ENCODE assay signal across 8 cellular contexts in genomic region chr3:51537631-51538030, GRCh38. TPM values are rescaled to one million over a fixed set of nuclear protein-coding genes. Genes with fewer than 3 reads are reported as not detected.
A peak's percentile ranks its signal among the peaks of the same experiment; 100 is the strongest.
DNase-seq lines count a peak whose midpoint lies in the region; ATAC-seq and TF ChIP-seq lines count a peak whose summit lies in the region.
"Not testable (repeated sequence)": the region's sequence is repeated elsewhere in the genome, so short reads cannot be mapped to it uniquely, and the experiment has no call there.

No MANE protein-coding gene starts in this region.

- POLR2A ChIA-PET in CD4-positive, alpha-beta T cell (lab: Charles Lee): interaction anchor here (0.6 to 1.5 kb wide), 3 partner anchors 8 to 134 kb away, joined by 3 to 10 read pairs (median 3); partner anchors contain the start of genes DCAF1 and TEX264
- POLR2A ChIA-PET in activated CD4-positive, alpha-beta T cell treated with anti-CD3 and anti-CD28 coated beads for 36 hours (lab: Charles Lee): not testable (repeated sequence)

- H3K9me3 ChIP-seq in CD4-positive, alpha-beta T cell (ENCODE audit: control insufficient read depth, low read length); Karpas-422 (ENCODE audit: low read length); body of pancreas; esophagus squamous epithelium; right lobe of liver; parathyroid adenoma (ENCODE audit: control insufficient read depth, low read length); tibial nerve: not testable (repeated sequence)

- TF ChIP-seq EP300 in tibial nerve (IDR thresholded peaks at IDR 0.05): not testable (repeated sequence)

- peak overlapping the region; percentile 85 for H2AFZ ChIP-seq in Karpas-422 (ENCODE audit: low read length)
- peak overlapping the region; percentile 96 for H2AFZ ChIP-seq in parathyroid adenoma

- H3K27ac ChIP-seq in CD4-positive, alpha-beta T cell (ENCODE audit: low read depth, low read length); Karpas-422 (ENCODE audit: low read length): not testable (repeated sequence)
- H3K27ac ChIP-seq in body of pancreas: peak overlapping the region in 2 of 4 donors; percentile 89 to 92
- H3K27ac ChIP-seq in esophagus squamous epithelium: peak overlapping the region in 3 of 4 donors; percentile 86 to 92 (median 89)
- peak overlapping the region in 1 of 3 donors; percentile 86 for H3K27ac ChIP-seq in right lobe of liver
- H3K27ac ChIP-seq in parathyroid adenoma: peak overlapping the region; percentile 50
- peak overlapping the region; percentile 61 to 95 (median 91) for H3K27ac ChIP-seq in tibial nerve

- H3K36me3 ChIP-seq in Karpas-422 (ENCODE audit: insufficient read depth, low read length); body of pancreas (replicated peaks in 1 of 2; ENCODE audit: insufficient read depth in 1 of 2, low read depth in 2 of 2); right lobe of liver; parathyroid adenoma (ENCODE audit: control insufficient read depth, insufficient read depth, low read length); tibial nerve: not testable (repeated sequence)
- H3K36me3 ChIP-seq in esophagus squamous epithelium: peaks cover 0 to 14% (median 0%) of the 10 kb centered on the region in 3 donors

- H3K9me2 ChIP-seq in Karpas-422 (replicated peaks; ENCODE audit: insufficient read depth, low read length): not testable (repeated sequence)

- H3K79me2 ChIP-seq in Karpas-422 (ENCODE audit: low read length) (peaks cover 46% of the 10 kb centered on the region), parathyroid adenoma (peaks cover 17% of the 10 kb centered on the region)

- not testable (repeated sequence) for H3K9me3 Mint-ChIP-seq in CD4-positive, alpha-beta T cell; activated CD4-positive, alpha-beta T cell treated with anti-CD3 and anti-CD28 coated beads for 36 hours (ENCODE audit: low read depth)

- WGBS in body of pancreas, 2 donors: 78 to 84% methylated on average over 16 of the region's 16 CpGs
- 79 to 81% methylated on average over 16 of the region's 16 CpGs for WGBS in esophagus squamous epithelium, 2 donors
- WGBS in right lobe of liver (ENCODE audit: insufficient coverage, low coverage, low lambda C conversion rate, missing lambda C conversion rate): 87% methylated on average over 13 of the region's 16 CpGs
- 80 to 82% methylated on average over 16 of the region's 16 CpGs for WGBS in tibial nerve, 2 donors

- ATAC-seq in CD4-positive, alpha-beta T cell (ENCODE audit: poor library complexity); activated CD4-positive, alpha-beta T cell treated with anti-CD3 and anti-CD28 coated beads for 36 hours; body of pancreas; right lobe of liver: not testable (repeated sequence)

- not testable (repeated sequence) for H3K27me3 Mint-ChIP-seq in CD4-positive, alpha-beta T cell; activated CD4-positive, alpha-beta T cell treated with anti-CD3 and anti-CD28 coated beads for 36 hours

- peak overlapping the region; percentile 95 for H3K9ac ChIP-seq in Karpas-422 (ENCODE audit: low read length)
- H3K9ac ChIP-seq in parathyroid adenoma: not testable (repeated sequence)

- H3K4me3 Mint-ChIP-seq in CD4-positive, alpha-beta T cell: peak overlapping the region; percentile 98
- peak overlapping the region; percentile 78 for H3K4me3 Mint-ChIP-seq in activated CD4-positive, alpha-beta T cell treated with anti-CD3 and anti-CD28 coated beads for 36 hours

- peaks cover 32% of the 10 kb centered on the region for H3K4me1 ChIP-seq in Karpas-422 (ENCODE audit: low read length)
- peaks cover 20% of the 10 kb centered on the region for H3K4me1 ChIP-seq in body of pancreas
- peaks cover 9 to 36% (median 16%) of the 10 kb centered on the region in 3 donors for H3K4me1 ChIP-seq in esophagus squamous epithelium
- H3K4me1 ChIP-seq in right lobe of liver: peaks cover 0 to 21% (median 0%) of the 10 kb centered on the region in 4 donors
- H3K4me1 ChIP-seq in parathyroid adenoma: not testable (repeated sequence)
- H3K4me1 ChIP-seq in tibial nerve: peaks cover 0 to 31% (median 14%) of the 10 kb centered on the region in 4 donors

- H3K4me3 ChIP-seq in Karpas-422 (ENCODE audit: low read length) (peak overlapping the region; percentile 94), body of pancreas (peak overlapping the region; percentile 28 to 47), esophagus squamous epithelium (peak overlapping the region; percentile 57 to 96 (median 86)), right lobe of liver (peak overlapping the region; percentile 95 to 97 (median 97)), parathyroid adenoma (ENCODE audit: low read depth, low read length) (peak overlapping the region; percentile 78), tibial nerve (peak overlapping the region; percentile 80 to 92 (median 82))

- H4K20me1 ChIP-seq in Karpas-422 (ENCODE audit: insufficient read depth, low read depth, low read length): not testable (repeated sequence)

- H3K4me1 Mint-ChIP-seq in CD4-positive, alpha-beta T cell (ENCODE audit: low read depth): peaks cover 42% of the 10 kb centered on the region
- peaks cover 30% of the 10 kb centered on the region for H3K4me1 Mint-ChIP-seq in activated CD4-positive, alpha-beta T cell treated with anti-CD3 and anti-CD28 coated beads for 36 hours

- TF ChIP-seq CTCF in CD4-positive, alpha-beta T cell (IDR thresholded peaks at IDR 0.05); body of pancreas (IDR thresholded peaks at IDR 0.05); esophagus squamous epithelium (IDR thresholded peaks at IDR 0.05); right lobe of liver (IDR thresholded peaks at IDR 0.05); parathyroid adenoma (IDR thresholded peaks at IDR 0.05); tibial nerve (IDR thresholded peaks at IDR 0.05): not testable (repeated sequence)

- TF ChIP-seq POLR2A in body of pancreas (IDR thresholded peaks at IDR 0.05); esophagus squamous epithelium (IDR thresholded peaks at IDR 0.05); right lobe of liver (IDR thresholded peaks at IDR 0.05); tibial nerve (IDR thresholded peaks at IDR 0.05): not testable (repeated sequence)

- H3K27me3 ChIP-seq in CD4-positive, alpha-beta T cell (ENCODE audit: control insufficient read depth, insufficient read depth, low read length); Karpas-422 (ENCODE audit: low read length); body of pancreas; esophagus squamous epithelium; right lobe of liver; parathyroid adenoma (ENCODE audit: control insufficient read depth, insufficient read depth, low read length); tibial nerve: not testable (repeated sequence)

- H3K4me2 ChIP-seq in Karpas-422 (ENCODE audit: low read depth, low read length, poor library complexity, severe bottlenecking) (peak overlapping the region; percentile 92), parathyroid adenoma (ENCODE audit: low read length) (peak overlapping the region; percentile 66)

- CTCF ChIA-PET in CD4-positive, alpha-beta T cell (lab: Charles Lee): interaction anchor here (0.9 to 1.9 kb wide), 3 partner anchors 35 to 144 kb away, joined by 5 to 8 read pairs (median 5); partner anchors contain the start of gene DCAF1
- CTCF ChIA-PET in activated CD4-positive, alpha-beta T cell treated with anti-CD3 and anti-CD28 coated beads for 36 hours (lab: Charles Lee): interaction anchor here (0.6 to 5.7 kb wide), 6 partner anchors 10 to 255 kb away, joined by 3 to 59 read pairs (median 6); partner anchors contain the start of gene DCAF1

- intact Hi-C loops in CD4-positive, alpha-beta T cell (cut with DNase I, micrococcal nuclease): loop anchor here (2.0 to 10.0 kb wide), 4 partner anchors 35 to 1497 kb away; partner anchors contain the start of genes DCAF1 (in 1 of the 2) and RBM15B (in 1 of the 2)
- intact Hi-C loops in activated CD4-positive, alpha-beta T cell treated with anti-CD3 and anti-CD28 coated beads for 36 hours (cut with DNase I, micrococcal nuclease): loop anchor here (1.0 to 2.0 kb wide), 4 partner anchors 37 to 146 kb away; partner anchors contain the start of genes DCAF1 (in 2 of the 2), RBM15B (in 1 of the 2) and TEX264 (in 1 of the 2)
- intact Hi-C loops in body of pancreas (cut with DNase I); esophagus squamous epithelium (cut with DNase I); right lobe of liver (cut with DNase I): not testable (repeated sequence)

- DNase-seq in CD4-positive, alpha-beta T cell; Karpas-422; activated CD4-positive, alpha-beta T cell treated with anti-CD3 and anti-CD28 coated beads for 36 hours; body of pancreas; esophagus squamous epithelium (lab: John Stamatoyannopoulos, UW); right lobe of liver; tibial nerve (ENCODE audit: low spot score in 2 of 2): not testable (repeated sequence)

- H3K27ac Mint-ChIP-seq in CD4-positive, alpha-beta T cell: peak overlapping the region; percentile 89
- peak overlapping the region; percentile 92 for H3K27ac Mint-ChIP-seq in activated CD4-positive, alpha-beta T cell treated with anti-CD3 and anti-CD28 coated beads for 36 hours

- H3K36me3 Mint-ChIP-seq in CD4-positive, alpha-beta T cell (ENCODE audit: low read depth): peaks cover 11% of the 10 kb centered on the region
- H3K36me3 Mint-ChIP-seq in activated CD4-positive, alpha-beta T cell treated with anti-CD3 and anti-CD28 coated beads for 36 hours (ENCODE audit: low read depth): not testable (repeated sequence)

RNA-seq across cellular contexts. Expression of gene RAD54L2, which starts 0.9 kb away (rescaled TPM):
- total RNA-seq in CD4-positive, alpha-beta T cell: 10 to 100 TPM; 39.9 to 41.7 TPM
- total RNA-seq in Karpas-422 (2014; rRNA removed; shearing (Covaris generic); ENCODE audit: low replicate concordance): 15.2 and 17.6 TPM in 2 replicates
- 10 to 100 TPM; 24.9 to 27.4 TPM for total RNA-seq in activated CD4-positive, alpha-beta T cell treated with anti-CD3 and anti-CD28 coated beads for 36 hours
- total RNA-seq in body of pancreas (10 to 100 TPM; 15.8 to 25.7 TPM), esophagus squamous epithelium (10 to 100 TPM in 3 of 4 donors, 1 to 10 TPM in 1; 8.1 to 18.7 (median 13.4) TPM), right lobe of liver (10 to 100 TPM in 5 of 6 experiments, 1 to 10 TPM in 1; 8.0 to 21.1 (median 13.7) TPM), tibial nerve (10 to 100 TPM; 21.0 to 35.8 (median 28.5) TPM)

RNA-seq across cellular contexts. Expression of gene DCAF1, which starts 37.8 kb away (rescaled TPM):
- total RNA-seq in CD4-positive, alpha-beta T cell: 10 to 100 TPM; 18.9 to 19.2 TPM
- total RNA-seq in Karpas-422 (2014; rRNA removed; shearing (Covaris generic); ENCODE audit: low replicate concordance): 19.7 and 25.4 TPM in 2 replicates
- 10 to 100 TPM; 40.6 to 41.6 TPM for total RNA-seq in activated CD4-positive, alpha-beta T cell treated with anti-CD3 and anti-CD28 coated beads for 36 hours
- total RNA-seq in body of pancreas: 1 to 10 TPM; 7.5 to 9.6 TPM
- 10 to 100 TPM; 14.4 to 20.6 (median 16.2) TPM for total RNA-seq in esophagus squamous epithelium
- total RNA-seq in right lobe of liver: 10 to 100 TPM in 2 of 6 experiments, 1 to 10 TPM in 4; 8.2 to 11.6 (median 9.5) TPM
- 10 to 100 TPM; 15.7 to 23.2 (median 18.1) TPM for total RNA-seq in tibial nerve

Comparison
In these comparisons a context has a peak if more than half of its experiments do, and no peak if none do; other contexts are left out.
1. H3K4me3 ChIP-seq: peak in every context shown above with its lines; median percentile 97 in right lobe of liver; 94 in Karpas-422; 86 in esophagus squamous epithelium; 82 in tibial nerve; 78 in parathyroid adenoma; 38 in body of pancreas.